2 cellular contexts compared by ENCODE assay signal in the genomic region with DNA sequence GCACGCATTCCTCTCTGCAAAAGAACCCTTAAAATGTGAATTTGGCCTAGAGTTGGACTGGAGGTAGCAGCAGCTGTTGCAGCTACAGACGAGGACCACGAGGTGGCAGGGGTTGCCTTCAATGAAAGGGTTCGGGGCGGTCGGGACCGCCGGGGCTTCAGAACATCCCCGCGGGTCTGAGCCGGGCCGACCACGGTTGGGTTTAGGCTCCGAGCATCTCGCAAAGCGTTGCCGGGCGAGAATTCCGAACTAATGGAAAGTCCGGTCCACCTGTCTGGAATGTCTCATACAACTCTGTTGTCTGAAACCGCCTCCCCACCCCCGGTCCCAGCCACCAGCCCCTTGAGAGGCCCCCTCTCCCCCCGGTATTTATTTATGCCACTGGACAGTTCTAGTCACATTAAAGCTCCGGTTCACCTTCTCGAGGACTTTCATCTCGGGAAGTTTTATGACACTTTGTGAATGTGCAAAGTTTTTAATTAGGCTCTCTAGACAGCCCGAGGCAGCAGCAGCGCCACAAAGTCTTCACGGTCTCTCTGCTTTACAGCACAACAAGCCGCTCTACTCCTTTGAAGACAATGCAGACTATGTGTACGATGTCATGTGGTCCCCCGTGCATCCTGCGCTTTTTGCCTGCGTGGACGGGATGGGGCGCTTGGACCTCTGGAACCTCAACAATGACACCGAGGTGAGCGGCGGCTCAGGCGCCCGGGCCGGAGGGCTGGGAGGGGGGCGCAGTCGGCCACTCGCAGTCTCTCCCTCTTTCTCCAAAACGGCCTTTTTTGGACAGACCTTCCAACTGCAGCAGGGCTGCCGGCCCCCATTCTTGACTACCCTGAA.
TF ChIP-seq lines count a peak whose summit lies in the region.

No MANE protein-coding gene starts in this region.

TF ChIP-seq in HCT116, 20 proteins besides CTCF, POLR2A, EP300 and RAD21:
- TF ChIP-seq, protein P1, sequence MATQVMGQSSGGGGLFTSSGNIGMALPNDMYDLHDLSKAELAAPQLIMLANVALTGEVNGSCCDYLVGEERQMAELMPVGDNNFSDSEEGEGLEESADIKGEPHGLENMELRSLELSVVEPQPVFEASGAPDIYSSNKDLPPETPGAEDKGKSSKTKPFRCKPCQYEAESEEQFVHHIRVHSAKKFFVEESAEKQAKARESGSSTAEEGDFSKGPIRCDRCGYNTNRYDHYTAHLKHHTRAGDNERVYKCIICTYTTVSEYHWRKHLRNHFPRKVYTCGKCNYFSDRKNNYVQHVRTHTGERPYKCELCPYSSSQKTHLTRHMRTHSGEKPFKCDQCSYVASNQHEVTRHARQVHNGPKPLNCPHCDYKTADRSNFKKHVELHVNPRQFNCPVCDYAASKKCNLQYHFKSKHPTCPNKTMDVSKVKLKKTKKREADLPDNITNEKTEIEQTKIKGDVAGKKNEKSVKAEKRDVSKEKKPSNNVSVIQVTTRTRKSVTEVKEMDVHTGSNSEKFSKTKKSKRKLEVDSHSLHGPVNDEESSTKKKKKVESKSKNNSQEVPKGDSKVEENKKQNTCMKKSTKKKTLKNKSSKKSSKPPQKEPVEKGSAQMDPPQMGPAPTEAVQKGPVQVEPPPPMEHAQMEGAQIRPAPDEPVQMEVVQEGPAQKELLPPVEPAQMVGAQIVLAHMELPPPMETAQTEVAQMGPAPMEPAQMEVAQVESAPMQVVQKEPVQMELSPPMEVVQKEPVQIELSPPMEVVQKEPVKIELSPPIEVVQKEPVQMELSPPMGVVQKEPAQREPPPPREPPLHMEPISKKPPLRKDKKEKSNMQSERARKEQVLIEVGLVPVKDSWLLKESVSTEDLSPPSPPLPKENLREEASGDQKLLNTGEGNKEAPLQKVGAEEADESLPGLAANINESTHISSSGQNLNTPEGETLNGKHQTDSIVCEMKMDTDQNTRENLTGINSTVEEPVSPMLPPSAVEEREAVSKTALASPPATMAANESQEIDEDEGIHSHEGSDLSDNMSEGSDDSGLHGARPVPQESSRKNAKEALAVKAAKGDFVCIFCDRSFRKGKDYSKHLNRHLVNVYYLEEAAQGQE (IDR thresholded peaks at IDR 0.05; ENCODE audit: low read depth): no peak
- peak; percentile 18 for TF ChIP-seq TCF7L2 (IDR thresholded peaks at IDR 0.05; ENCODE audit: borderline replicate concordance, extremely low read depth, insufficient read depth, insufficient read length)
- TF ChIP-seq, protein P2, sequence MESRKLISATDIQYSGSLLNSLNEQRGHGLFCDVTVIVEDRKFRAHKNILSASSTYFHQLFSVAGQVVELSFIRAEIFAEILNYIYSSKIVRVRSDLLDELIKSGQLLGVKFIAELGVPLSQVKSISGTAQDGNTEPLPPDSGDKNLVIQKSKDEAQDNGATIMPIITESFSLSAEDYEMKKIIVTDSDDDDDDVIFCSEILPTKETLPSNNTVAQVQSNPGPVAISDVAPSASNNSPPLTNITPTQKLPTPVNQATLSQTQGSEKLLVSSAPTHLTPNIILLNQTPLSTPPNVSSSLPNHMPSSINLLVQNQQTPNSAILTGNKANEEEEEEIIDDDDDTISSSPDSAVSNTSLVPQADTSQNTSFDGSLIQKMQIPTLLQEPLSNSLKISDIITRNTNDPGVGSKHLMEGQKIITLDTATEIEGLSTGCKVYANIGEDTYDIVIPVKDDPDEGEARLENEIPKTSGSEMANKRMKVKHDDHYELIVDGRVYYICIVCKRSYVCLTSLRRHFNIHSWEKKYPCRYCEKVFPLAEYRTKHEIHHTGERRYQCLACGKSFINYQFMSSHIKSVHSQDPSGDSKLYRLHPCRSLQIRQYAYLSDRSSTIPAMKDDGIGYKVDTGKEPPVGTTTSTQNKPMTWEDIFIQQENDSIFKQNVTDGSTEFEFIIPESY (IDR thresholded peaks at IDR 0.05; ENCODE audit: extremely low read depth, insufficient replicate concordance, low read length): no peak
- no peak for TF ChIP-seq YY1 (IDR thresholded peaks at IDR 0.05; ENCODE audit: extremely low read depth, insufficient replicate concordance, low read depth, low read length)
- no peak for TF ChIP-seq POLR2AphosphoS5 (IDR thresholded peaks at IDR 0.05; ENCODE audit: low read depth, low read length)

TF ChIP-seq in SK-N-SH treated with all-trans-retinoic acid at 6 μM for 48 hours, 23 proteins besides CTCF, POLR2A, EP300 and RAD21 (continued from another document):
- TF ChIP-seq, protein P3, sequence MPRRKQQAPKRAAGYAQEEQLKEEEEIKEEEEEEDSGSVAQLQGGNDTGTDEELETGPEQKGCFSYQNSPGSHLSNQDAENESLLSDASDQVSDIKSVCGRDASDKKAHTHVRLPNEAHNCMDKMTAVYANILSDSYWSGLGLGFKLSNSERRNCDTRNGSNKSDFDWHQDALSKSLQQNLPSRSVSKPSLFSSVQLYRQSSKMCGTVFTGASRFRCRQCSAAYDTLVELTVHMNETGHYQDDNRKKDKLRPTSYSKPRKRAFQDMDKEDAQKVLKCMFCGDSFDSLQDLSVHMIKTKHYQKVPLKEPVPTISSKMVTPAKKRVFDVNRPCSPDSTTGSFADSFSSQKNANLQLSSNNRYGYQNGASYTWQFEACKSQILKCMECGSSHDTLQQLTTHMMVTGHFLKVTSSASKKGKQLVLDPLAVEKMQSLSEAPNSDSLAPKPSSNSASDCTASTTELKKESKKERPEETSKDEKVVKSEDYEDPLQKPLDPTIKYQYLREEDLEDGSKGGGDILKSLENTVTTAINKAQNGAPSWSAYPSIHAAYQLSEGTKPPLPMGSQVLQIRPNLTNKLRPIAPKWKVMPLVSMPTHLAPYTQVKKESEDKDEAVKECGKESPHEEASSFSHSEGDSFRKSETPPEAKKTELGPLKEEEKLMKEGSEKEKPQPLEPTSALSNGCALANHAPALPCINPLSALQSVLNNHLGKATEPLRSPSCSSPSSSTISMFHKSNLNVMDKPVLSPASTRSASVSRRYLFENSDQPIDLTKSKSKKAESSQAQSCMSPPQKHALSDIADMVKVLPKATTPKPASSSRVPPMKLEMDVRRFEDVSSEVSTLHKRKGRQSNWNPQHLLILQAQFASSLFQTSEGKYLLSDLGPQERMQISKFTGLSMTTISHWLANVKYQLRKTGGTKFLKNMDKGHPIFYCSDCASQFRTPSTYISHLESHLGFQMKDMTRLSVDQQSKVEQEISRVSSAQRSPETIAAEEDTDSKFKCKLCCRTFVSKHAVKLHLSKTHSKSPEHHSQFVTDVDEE (CRISPR knock-in tag; IDR thresholded peaks at IDR 0.05): 0 out of 2 replicates have a peak, but pooled peaks have one; percentile 23
- TF ChIP-seq, protein P4, sequence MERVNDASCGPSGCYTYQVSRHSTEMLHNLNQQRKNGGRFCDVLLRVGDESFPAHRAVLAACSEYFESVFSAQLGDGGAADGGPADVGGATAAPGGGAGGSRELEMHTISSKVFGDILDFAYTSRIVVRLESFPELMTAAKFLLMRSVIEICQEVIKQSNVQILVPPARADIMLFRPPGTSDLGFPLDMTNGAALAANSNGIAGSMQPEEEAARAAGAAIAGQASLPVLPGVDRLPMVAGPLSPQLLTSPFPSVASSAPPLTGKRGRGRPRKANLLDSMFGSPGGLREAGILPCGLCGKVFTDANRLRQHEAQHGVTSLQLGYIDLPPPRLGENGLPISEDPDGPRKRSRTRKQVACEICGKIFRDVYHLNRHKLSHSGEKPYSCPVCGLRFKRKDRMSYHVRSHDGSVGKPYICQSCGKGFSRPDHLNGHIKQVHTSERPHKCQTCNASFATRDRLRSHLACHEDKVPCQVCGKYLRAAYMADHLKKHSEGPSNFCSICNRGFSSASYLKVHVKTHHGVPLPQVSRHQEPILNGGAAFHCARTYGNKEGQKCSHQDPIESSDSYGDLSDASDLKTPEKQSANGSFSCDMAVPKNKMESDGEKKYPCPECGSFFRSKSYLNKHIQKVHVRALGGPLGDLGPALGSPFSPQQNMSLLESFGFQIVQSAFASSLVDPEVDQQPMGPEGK (CRISPR knock-in tag; IDR thresholded peaks at IDR 0.05; ENCODE audit: borderline replicate concordance): no peak
- no peak for TF ChIP-seq TOX (CRISPR knock-in tag; IDR thresholded peaks at IDR 0.05; ENCODE audit: borderline replicate concordance)
- TF ChIP-seq ZNF565 (CRISPR knock-in tag; conservative IDR thresholded peaks at IDR 0.05; ENCODE audit: low read depth): 0 out of 2 replicates have a peak, but pooled peaks have one; percentile 13
- TF ChIP-seq, protein P5, sequence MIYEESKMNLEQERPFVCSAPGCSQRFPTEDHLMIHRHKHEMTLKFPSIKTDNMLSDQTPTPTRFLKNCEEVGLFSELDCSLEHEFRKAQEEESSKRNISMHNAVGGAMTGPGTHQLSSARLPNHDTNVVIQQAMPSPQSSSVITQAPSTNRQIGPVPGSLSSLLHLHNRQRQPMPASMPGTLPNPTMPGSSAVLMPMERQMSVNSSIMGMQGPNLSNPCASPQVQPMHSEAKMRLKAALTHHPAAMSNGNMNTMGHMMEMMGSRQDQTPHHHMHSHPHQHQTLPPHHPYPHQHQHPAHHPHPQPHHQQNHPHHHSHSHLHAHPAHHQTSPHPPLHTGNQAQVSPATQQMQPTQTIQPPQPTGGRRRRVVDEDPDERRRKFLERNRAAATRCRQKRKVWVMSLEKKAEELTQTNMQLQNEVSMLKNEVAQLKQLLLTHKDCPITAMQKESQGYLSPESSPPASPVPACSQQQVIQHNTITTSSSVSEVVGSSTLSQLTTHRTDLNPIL (CRISPR knock-in tag; IDR thresholded peaks at IDR 0.05; ENCODE audit: low read depth): no peak
- no peak for TF ChIP-seq ZFP3 (CRISPR knock-in tag; IDR thresholded peaks at IDR 0.05)
- TF ChIP-seq ISL1 (CRISPR knock-in tag; IDR thresholded peaks at IDR 0.05): no peak
- TF ChIP-seq OSR1 (CRISPR knock-in tag; IDR thresholded peaks at IDR 0.05): no peak
- TF ChIP-seq, protein P6, sequence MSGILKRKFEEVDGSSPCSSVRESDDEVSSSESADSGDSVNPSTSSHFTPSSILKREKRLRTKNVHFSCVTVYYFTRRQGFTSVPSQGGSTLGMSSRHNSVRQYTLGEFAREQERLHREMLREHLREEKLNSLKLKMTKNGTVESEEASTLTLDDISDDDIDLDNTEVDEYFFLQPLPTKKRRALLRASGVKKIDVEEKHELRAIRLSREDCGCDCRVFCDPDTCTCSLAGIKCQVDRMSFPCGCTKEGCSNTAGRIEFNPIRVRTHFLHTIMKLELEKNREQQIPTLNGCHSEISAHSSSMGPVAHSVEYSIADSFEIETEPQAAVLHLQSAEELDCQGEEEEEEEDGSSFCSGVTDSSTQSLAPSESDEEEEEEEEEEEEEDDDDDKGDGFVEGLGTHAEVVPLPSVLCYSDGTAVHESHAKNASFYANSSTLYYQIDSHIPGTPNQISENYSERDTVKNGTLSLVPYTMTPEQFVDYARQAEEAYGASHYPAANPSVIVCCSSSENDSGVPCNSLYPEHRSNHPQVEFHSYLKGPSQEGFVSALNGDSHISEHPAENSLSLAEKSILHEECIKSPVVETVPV (CRISPR knock-in tag; IDR thresholded peaks at IDR 0.05): no peak
- TF ChIP-seq ZFP30 (CRISPR knock-in tag; IDR thresholded peaks at IDR 0.05): no peak
- no peak for TF ChIP-seq BACH2 (CRISPR knock-in tag; IDR thresholded peaks at IDR 0.05; ENCODE audit: borderline replicate concordance)
- TF ChIP-seq CSDC2 (CRISPR knock-in tag; IDR thresholded peaks at IDR 0.05): no peak
- no peak for TF ChIP-seq ZC3H10 (CRISPR knock-in tag; IDR thresholded peaks at IDR 0.05)
- TF ChIP-seq ZNF70 (CRISPR knock-in tag; IDR thresholded peaks at IDR 0.05): no peak
- no peak for TF ChIP-seq PPARA (CRISPR knock-in tag; IDR thresholded peaks at IDR 0.05; ENCODE audit: borderline replicate concordance)
TF ChIP-seq in SK-N-SH treated with all-trans-retinoic acid at 6 μM for 48 hours: peak in this region for 3.
